8 cellular contexts compared by ENCODE assay signal in genomic region chr7:101817031-101817929, GRCh38. TPM values are rescaled to one million over a fixed set of nuclear protein-coding genes. Genes with fewer than 3 reads are reported as not detected.
DNase-seq lines count a peak whose midpoint lies in the region; ATAC-seq and TF ChIP-seq lines count a peak whose summit lies in the region.

Gene CUX1, plus strand, starts transcription at chr7:101817626. Its CDS starts 14 bp downstream, at chr7:101817640.

- peak; percentile 11 for ATAC-seq in CD8-positive, alpha-beta T cell

- no peaks in the 10 kb centered on the region for H3K9me3 Mint-ChIP-seq in CD8-positive, alpha-beta T cell
- H3K9me3 Mint-ChIP-seq in mesothelial cell of epicardium = no peaks in the 10 kb centered on the region

- H3K4me1 ChIP-seq in CD8-positive, alpha-beta T cell (ENCODE audit: insufficient read depth, low read length) = peaks cover 16% of the 10 kb centered on the region
- H3K4me1 ChIP-seq in effector memory CD4-positive, alpha-beta T cell (ENCODE audit: control insufficient read depth, insufficient read depth, low read length, poor library complexity, severe bottlenecking) = peaks cover 8% of the 10 kb centered on the region

- H3K27ac ChIP-seq in CD8-positive, alpha-beta T cell (ENCODE audit: low read depth, low read length) = no peak within 1 kb of the TSS
- H3K27ac ChIP-seq in WERI-Rb-1 = peak within 1 kb of the TSS; percentile 49
- peak within 1 kb of the TSS; percentile 25 for H3K27ac ChIP-seq in effector memory CD4-positive, alpha-beta T cell (ENCODE audit: insufficient read depth, low read length, poor library complexity, severe bottlenecking)

- H3K36me3 Mint-ChIP-seq in CD8-positive, alpha-beta T cell = peaks cover 2% of the 10 kb centered on the region
- H3K36me3 Mint-ChIP-seq in mesothelial cell of epicardium = no peaks in the 10 kb centered on the region

- H3K27ac Mint-ChIP-seq in CD8-positive, alpha-beta T cell = no peak within 1 kb of the TSS
- H3K27ac Mint-ChIP-seq in mesothelial cell of epicardium = peak within 1 kb of the TSS; percentile 79

- H3K4me1 Mint-ChIP-seq in CD8-positive, alpha-beta T cell (ENCODE audit: low read depth) = peaks cover 40% of the 10 kb centered on the region
- H3K4me1 Mint-ChIP-seq in mesothelial cell of epicardium = peaks cover 48% of the 10 kb centered on the region

- no peaks in the 10 kb centered on the region for H3K27me3 ChIP-seq in CD8-positive, alpha-beta T cell (ENCODE audit: insufficient read depth, low read length)
- H3K27me3 ChIP-seq in WERI-Rb-1 (ENCODE audit: insufficient read depth, low read depth, severe bottlenecking) = peaks cover 5% of the 10 kb centered on the region
- no peaks in the 10 kb centered on the region for H3K27me3 ChIP-seq in effector memory CD4-positive, alpha-beta T cell (replicated peaks; ENCODE audit: control insufficient read depth, insufficient read depth, low read length, poor library complexity, severe bottlenecking)

- no peaks in the 10 kb centered on the region for H3K9me3 ChIP-seq in CD8-positive, alpha-beta T cell (ENCODE audit: low read length)
- no peaks in the 10 kb centered on the region for H3K9me3 ChIP-seq in WERI-Rb-1 (ENCODE audit: severe bottlenecking)
- no peaks in the 10 kb centered on the region for H3K9me3 ChIP-seq in effector memory CD4-positive, alpha-beta T cell (ENCODE audit: control insufficient read depth, low read length)

- intact Hi-C loops in CD8-positive, alpha-beta T cell (cut with DNase I, micrococcal nuclease) = loop anchor here in 1 of 2 experiments (5.0 kb wide), 1 partner anchor 615 kb away; the partner anchor contains the start of gene ORAI2

- H3K4me3 ChIP-seq in CD8-positive, alpha-beta T cell (ENCODE audit: low read depth, low read length) = peak within 1 kb of the TSS; percentile 33
- peak within 1 kb of the TSS; percentile 60 for H3K4me3 ChIP-seq in WERI-Rb-1 (ENCODE audit: low read depth, low read length)
- peak within 1 kb of the TSS; percentile 67 for H3K4me3 ChIP-seq in effector memory CD4-positive, alpha-beta T cell (ENCODE audit: insufficient read depth, low read depth, low read length, poor library complexity, severe bottlenecking)

- H3K27me3 Mint-ChIP-seq in CD8-positive, alpha-beta T cell (ENCODE audit: low read depth) = no peaks in the 10 kb centered on the region
- peaks cover 15% of the 10 kb centered on the region for H3K27me3 Mint-ChIP-seq in mesothelial cell of epicardium (ENCODE audit: low read depth)

- no peaks in the 10 kb centered on the region for H3K36me3 ChIP-seq in CD8-positive, alpha-beta T cell (ENCODE audit: insufficient read depth, low read length)
- H3K36me3 ChIP-seq in WERI-Rb-1 = no peaks in the 10 kb centered on the region; the same call in none of the 2 replicates
- no peaks in the 10 kb centered on the region for H3K36me3 ChIP-seq in effector memory CD4-positive, alpha-beta T cell (ENCODE audit: control insufficient read depth, insufficient read depth, low read length)

- CTCF ChIA-PET in CD8-positive, alpha-beta T cell (lab: Charles Lee) = interaction anchor here (0.6 to 1.4 kb wide), 5 partner anchors 13 to 129 kb away, joined by 3 to 8 read pairs (median 3); no protein-coding TSS in a partner anchor

- no peak for TF ChIP-seq CTCF in CD8-positive, alpha-beta T cell (IDR thresholded peaks at IDR 0.05)
- TF ChIP-seq CTCF in WERI-Rb-1 (IDR thresholded peaks at IDR 0.05; ENCODE audit: low read depth, low read length) (no peak), mesothelial cell of epicardium (IDR thresholded peaks at IDR 0.05; ENCODE audit: unreplicated experiment) (no peak), subcutaneous adipose tissue (IDR thresholded peaks at IDR 0.05; ENCODE audit: low read depth) (no peak)

- peak within 1 kb of the TSS; percentile 82 for H3K4me3 Mint-ChIP-seq in CD8-positive, alpha-beta T cell
- peak within 1 kb of the TSS; percentile 81 for H3K4me3 Mint-ChIP-seq in mesothelial cell of epicardium

- peak in 5 of 7 experiments; percentile 3 to 61 (median 26) for DNase-seq in CD8-positive, alpha-beta T cell
- DNase-seq in HK-2 (ENCODE audit: unreplicated experiment) (peak; percentile 17), WERI-Rb-1 (no peak), mesothelial cell of epicardium (ENCODE audit: low spot score in 2 of 2, unreplicated experiment in 2 of 2) (peak in 1 of 2 experiments; percentile 49), UCSD-AML1 (lab: John Stamatoyannopoulos, UW; ENCODE audit: unreplicated experiment) (no peak), NCI-H2081 treated with DMSO at 0.1 percent for 48 hours (lab: John Stamatoyannopoulos, UW) (no peak)
- DNase-seq in effector memory CD4-positive, alpha-beta T cell = no peak

- POLR2A ChIA-PET in CD8-positive, alpha-beta T cell (lab: Charles Lee) = interaction anchor here (0.6 to 1.2 kb wide), 3 partner anchors 10 to 74 kb away, joined by 3 to 5 read pairs (median 3); no protein-coding TSS in a partner anchor

RNA-seq across cellular contexts. Expression of gene CUX1, which starts in this region (rescaled TPM):
- 10 to 100 TPM; 40.3 to 41.0 TPM for total RNA-seq in CD8-positive, alpha-beta T cell
- total RNA-seq in mesothelial cell of epicardium (152 to 158 TPM (median 152 TPM) in 3 replicates), subcutaneous adipose tissue (10 to 100 TPM; 42.8 to 59.0 (median 47.4) TPM)

Comparison
In these comparisons a context has a peak if more than half of its experiments do, and no peak if none do; other contexts are left out.
1. DNase-seq: peak in CD8-positive, alpha-beta T cell (5 of 7) and HK-2 (single experiment); none in WERI-Rb-1 (single experiment), effector memory CD4-positive, alpha-beta T cell (0 of 3), UCSD-AML1 (single experiment) and NCI-H2081 treated with DMSO at 0.1 percent for 48 hours (single experiment).
2. Peak in every context shown above with its lines, with median percentiles within 50 percentile points of each other: H3K4me3 ChIP-seq.